ENCODE assay signal across 1 cellular context in genomic region chr17:80454557-80455327, GRCh38.
TF ChIP-seq lines count a peak whose summit lies in the region.

No MANE protein-coding gene starts in this region.

TF ChIP-seq in K562, 482 proteins besides CTCF, POLR2A, EP300 and RAD21 (continued from another document and continues in another):
- TF ChIP-seq ZNF318 (IDR thresholded peaks at IDR 0.05; ENCODE audit: borderline replicate concordance in 1 of 2, low read depth in 1 of 2): no peak
- TF ChIP-seq ZC3H8 (IDR thresholded peaks at IDR 0.05): no peak
- TF ChIP-seq TRIM28 (IDR thresholded peaks at IDR 0.05): 0 out of 2 replicates have a peak, but pooled peaks have one; percentile 52
- TF ChIP-seq ELF1 (tag; IDR thresholded peaks at IDR 0.05): peak; percentile 83
- peak; percentile 80 for TF ChIP-seq SIN3B (IDR thresholded peaks at IDR 0.05; ENCODE audit: low read depth)
- no peak for TF ChIP-seq ATF3 (IDR thresholded peaks at IDR 0.05)
- peak; percentile 77; the same call in 1 of the 2 replicates for TF ChIP-seq ATF3 (CRISPR knock-in tag; conservative IDR thresholded peaks at IDR 0.05)
- TF ChIP-seq PREB (CRISPR knock-in tag; IDR thresholded peaks at IDR 0.05): 0 out of 2 replicates have a peak, but pooled peaks have one; percentile 2
- peak; percentile 48; the same call in 1 of the 2 replicates for TF ChIP-seq MAFF (IDR thresholded peaks at IDR 0.05; ENCODE audit: low read length)
- TF ChIP-seq TAF9B (IDR thresholded peaks at IDR 0.05; ENCODE audit: partially characterized antibody): peak; percentile 15
- TF ChIP-seq KLF16 (IDR thresholded peaks at IDR 0.05): no peak
- TF ChIP-seq PBX2 (CRISPR knock-in tag; IDR thresholded peaks at IDR 0.05; ENCODE audit: low read depth): no peak
- no peak for TF ChIP-seq PBX2 (tag; conservative IDR thresholded peaks at IDR 0.05; ENCODE audit: low read depth)
- peak in 1 of 2 experiments; percentile 54; a peak in 1 of 4 replicates for TF ChIP-seq KDM1A (IDR thresholded peaks at IDR 0.05)
- TF ChIP-seq ZNF224 (CRISPR knock-in tag; IDR thresholded peaks at IDR 0.05): no peak; the same call in 1 of the 2 replicates
- peak; percentile 23; the same call in 1 of the 2 replicates for TF ChIP-seq SMARCA4 (IDR thresholded peaks at IDR 0.05)
- TF ChIP-seq CREBBP (IDR thresholded peaks at IDR 0.05; ENCODE audit: low read depth, low read length): no peak
- TF ChIP-seq STAG1 (CRISPR knock-in tag; IDR thresholded peaks at IDR 0.05; ENCODE audit: borderline replicate concordance): no peak
- TF ChIP-seq HES1 (IDR thresholded peaks at IDR 0.05; ENCODE audit: low read depth): no peak
- TF ChIP-seq NUFIP1 (IDR thresholded peaks at IDR 0.05; ENCODE audit: partially characterized antibody): peak; percentile 53
- peak; percentile 86 for TF ChIP-seq MXI1 (IDR thresholded peaks at IDR 0.05; ENCODE audit: low read depth, low read length)
- TF ChIP-seq MGA (IDR thresholded peaks at IDR 0.05): peak; percentile 98
- no peak for TF ChIP-seq RHOXF2B (CRISPR knock-in tag; conservative IDR thresholded peaks at IDR 0.05)
- TF ChIP-seq SMAD4 (CRISPR knock-in tag; conservative IDR thresholded peaks at IDR 0.05): peak; percentile 44
- 0 out of 2 replicates have a peak, but pooled peaks have one; percentile 38 for TF ChIP-seq CEBPG (CRISPR knock-in tag; IDR thresholded peaks at IDR 0.05)
- no peak for TF ChIP-seq CEBPG (tag; conservative IDR thresholded peaks at IDR 0.05 in 1 of 2, IDR thresholded peaks at IDR 0.05 in 1 of 2)
